ENCODE assay signal across 25 cellular contexts in the genomic region with DNA sequence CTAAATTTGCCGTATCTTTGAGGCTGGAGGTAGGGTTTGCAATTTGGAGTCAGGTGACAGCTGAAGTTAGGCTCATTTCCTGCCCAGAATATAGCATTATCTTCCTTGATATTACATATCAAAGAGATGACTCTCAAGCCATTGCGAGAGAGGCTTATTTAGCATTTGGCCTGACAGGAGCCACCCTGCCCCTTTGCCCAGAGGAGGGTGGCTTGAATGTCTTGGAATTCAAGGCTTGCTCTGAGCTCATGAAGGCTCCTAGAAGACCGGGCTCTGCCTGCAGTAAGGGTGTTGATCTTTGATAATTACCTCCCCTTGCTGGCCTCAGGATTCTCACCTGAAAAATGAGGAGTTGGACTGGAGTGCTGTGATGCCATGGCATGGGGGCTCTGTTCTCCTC. TPM values are rescaled to one million over a fixed set of nuclear protein-coding genes. Genes with fewer than 3 reads are reported as not detected.
"Had no signal": no experiment of that assay in that cellular context is flagged by ENCODE, and none has a peak within 500 bp of the region (broad histone marks: within the 10 kb centered on the region; RNA-seq: fewer than 3 reads in every experiment).

No MANE protein-coding gene starts in this region.

- ATAC-seq: activated naive CD4-positive, alpha-beta T cell treated with anti-CD3 and anti-CD28 coated beads, Interleukin-2, amount 50 U/mL, for 72 hours; activated T-cell treated with anti-CD3 and anti-CD28 coated beads, Interleukin-2, amount 50 U/mL, for 72 hours; gastrocnemius medialis; naive thymus-derived CD4-positive, alpha-beta T cell; pancreas; stimulated activated naive B cell treated with anti-CD40 and anti-IgM and Interleukin-4, amounts not matched to agents 10 μg/mL and 1 μg/mL and 100 μg/mL, for 72 hours had no signal

- H3K4me1 ChIP-seq: colonic mucosa, pancreas, prostate gland had no signal

- H3K27ac ChIP-seq: cardiac muscle cell, colonic mucosa, gastrocnemius medialis, pancreas, prostate gland, suprapubic skin, transverse colon had no signal

- H3K4me1 Mint-ChIP-seq: naive thymus-derived CD4-positive, alpha-beta T cell; stimulated activated naive B cell treated with anti-CD40 and anti-IgM and Interleukin-4, amounts not matched to agents 10 μg/mL and 1 μg/mL and 100 μg/mL, for 72 hours had no signal

- H3K9me3 ChIP-seq: colonic mucosa, gastrocnemius medialis, pancreas, prostate gland, sigmoid colon, suprapubic skin, transverse colon had no signal

- H3K4me3 ChIP-seq: cardiac muscle cell, colonic mucosa, gastrocnemius medialis, pancreas, prostate gland, sigmoid colon, suprapubic skin, transverse colon had no signal

- H3K4me3 Mint-ChIP-seq: activated T-cell treated with anti-CD3 and anti-CD28 coated beads, Interleukin-2, amount 50 U/mL, for 72 hours; brain; naive thymus-derived CD4-positive, alpha-beta T cell; stimulated activated naive B cell treated with anti-CD40 and anti-IgM and Interleukin-4, amounts not matched to agents 10 μg/mL and 1 μg/mL and 100 μg/mL, for 72 hours; T-helper 2 cell treated with Interferon-gamma antibody and Interleukin-4, amounts not matched to agents 5 μg/mL and 100 μg/mL, for 36 hours had no signal

- H3K36me3 Mint-ChIP-seq: activated naive CD4-positive, alpha-beta T cell treated with anti-CD3 and anti-CD28 coated beads, Interleukin-2, amount 50 U/mL, for 72 hours; brain; naive thymus-derived CD4-positive, alpha-beta T cell; stimulated activated naive B cell treated with anti-CD40 and anti-IgM and Interleukin-4, amounts not matched to agents 10 μg/mL and 1 μg/mL and 100 μg/mL, for 72 hours had no signal

- DNase-seq: activated CD4-positive, alpha-beta T cell treated with anti-CD3 and anti-CD28 coated beads for 4 hours; activated CD4-positive, alpha-beta T cell treated with anti-CD3 and anti-CD28 coated beads, Interleukin-2, amount 50 U/mL, for 4 hours; activated naive CD4-positive, alpha-beta T cell; activated T-cell treated with anti-CD3 and anti-CD28 coated beads for 4 hours; activated T-cell treated with anti-CD3 and anti-CD28 coated beads, Interleukin-2, amount 50 U/mL, for 72 hours; cerebellar nuclear complex; colonic mucosa; effector memory CD4-positive, alpha-beta T cell; gastrocnemius medialis; glutamatergic neuron; midbrain; naive thymus-derived CD4-positive, alpha-beta T cell; nucleus accumbens; pancreas; sigmoid colon; stimulated activated CD4-positive, alpha-beta T cell treated with anti-CD3 and anti-CD28 coated beads, Interleukin-15, amount 100 ng/mL, for 24 hours; stimulated activated CD4-positive, alpha-beta T cell treated with anti-CD3 and anti-CD28 coated beads, Interleukin-2, amount 100 ng/mL, for 24 hours; stimulated activated naive B cell treated with anti-CD40 and anti-IgM and Interleukin-4, amounts not matched to agents 10 μg/mL and 1 μg/mL and 100 μg/mL, for 72 hours; transverse colon had no signal

- FAIRE-seq: pancreas had no signal

- H3K27ac Mint-ChIP-seq: activated T-cell treated with anti-CD3 and anti-CD28 coated beads, Interleukin-2, amount 50 U/mL, for 72 hours; naive thymus-derived CD4-positive, alpha-beta T cell; stimulated activated naive B cell treated with anti-CD40 and anti-IgM and Interleukin-4, amounts not matched to agents 10 μg/mL and 1 μg/mL and 100 μg/mL, for 72 hours; T-helper 2 cell treated with Interferon-gamma antibody and Interleukin-4, amounts not matched to agents 5 μg/mL and 100 μg/mL, for 36 hours had no signal

- H3K9me3 Mint-ChIP-seq: activated naive CD4-positive, alpha-beta T cell treated with anti-CD3 and anti-CD28 coated beads, Interleukin-2, amount 50 U/mL, for 72 hours; activated T-cell treated with anti-CD3 and anti-CD28 coated beads, Interleukin-2, amount 50 U/mL, for 72 hours; T-helper 2 cell treated with Interferon-gamma antibody and Interleukin-4, amounts not matched to agents 5 μg/mL and 100 μg/mL, for 36 hours had no signal

- H3K36me3 ChIP-seq: cardiac muscle cell, colonic mucosa, gastrocnemius medialis, pancreas, prostate gland, sigmoid colon, suprapubic skin, transverse colon had no signal

- H3K27me3 ChIP-seq: colonic mucosa, gastrocnemius medialis, pancreas, sigmoid colon, suprapubic skin, transverse colon had no signal

RNA-seq across cellular contexts. Expression of gene TLN2, which starts 26.2 kb away (rescaled TPM):
- polyA plus RNA-seq: naive thymus-derived CD4-positive, alpha-beta T cell had no signal
